9 cellular contexts compared by ENCODE assay signal in the genomic region with DNA sequence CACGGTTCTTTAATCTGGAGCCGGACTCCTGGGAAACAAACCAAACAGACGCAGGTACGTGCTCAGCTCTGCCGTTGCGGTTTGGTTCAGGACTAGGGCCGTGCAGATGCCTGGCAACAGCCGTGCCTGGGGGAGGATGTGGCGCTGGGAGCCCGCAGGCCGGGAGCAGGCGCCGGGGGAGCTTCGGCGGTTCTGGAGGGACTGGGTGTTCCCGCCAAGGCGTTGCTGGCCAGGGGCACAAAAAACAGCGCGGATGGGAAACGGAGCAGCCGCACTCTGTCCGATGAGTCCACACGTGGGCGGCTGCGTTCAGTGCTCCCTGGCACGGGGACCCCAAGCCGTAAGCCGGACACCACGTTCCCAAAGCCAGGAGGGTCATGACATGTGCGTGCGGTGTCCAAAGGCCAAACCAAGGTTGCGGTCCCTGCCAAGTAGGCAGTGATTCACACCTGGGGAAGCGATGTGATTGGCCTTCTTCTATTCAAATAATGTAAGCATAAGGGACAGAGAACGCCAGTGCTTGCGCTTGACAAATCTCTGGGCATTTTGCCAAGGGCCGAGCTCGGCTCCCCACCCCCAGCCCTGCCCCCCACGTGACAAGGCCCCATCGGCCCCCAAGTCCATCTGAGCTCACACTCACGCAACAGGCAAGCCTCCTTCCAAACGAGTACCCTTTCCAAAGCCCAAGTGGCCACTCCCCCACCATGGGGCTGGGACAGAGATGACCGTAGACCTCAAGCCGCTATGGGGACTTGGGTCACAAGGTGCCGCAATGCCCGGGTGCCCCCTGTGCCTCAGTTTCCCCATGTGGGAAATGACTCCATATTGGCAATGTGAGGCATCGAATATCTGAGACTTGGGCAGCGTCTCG. TPM values are rescaled to one million over a fixed set of nuclear protein-coding genes. Genes with fewer than 3 reads are reported as not detected.
DNase-seq lines count a peak whose midpoint lies in the region; ATAC-seq and TF ChIP-seq lines count a peak whose summit lies in the region.
"Had no signal": no experiment of that assay in that cellular context is flagged by ENCODE, and none has a peak within 500 bp of the region (broad histone marks: within the 10 kb centered on the region; RNA-seq: fewer than 3 reads in every experiment).

No MANE protein-coding gene starts in this region.

- no peaks in the 10 kb centered on the region for H3F3A ChIP-seq in GM23338 (replicated peaks; ENCODE audit: low read depth)

- H2AFZ ChIP-seq in GM23338: no peak overlapping the region
- no peak overlapping the region for H2AFZ ChIP-seq in fibroblast of lung (ENCODE audit: low read length)

- H3K27ac ChIP-seq in GM23338 (ENCODE audit: low read depth) (no peak overlapping the region), fibroblast of lung (ENCODE audit: insufficient read depth, low read length) (peak overlapping the region; percentile 67)

- no peaks in the 10 kb centered on the region for H3K36me3 ChIP-seq in GM23338 (ENCODE audit: insufficient read depth)
- no peaks in the 10 kb centered on the region for H3K36me3 ChIP-seq in fibroblast of lung (ENCODE audit: control insufficient read depth, insufficient read depth, low read length)

- H3K27me3 Mint-ChIP-seq in GM23338 (ENCODE audit: insufficient read depth, low read depth, poor library complexity): peaks cover 6% of the 10 kb centered on the region

- H3K9me3 ChIP-seq in fibroblast of lung (ENCODE audit: control insufficient read depth, insufficient read depth, low read depth, low read length): no peaks in the 10 kb centered on the region

- DNase-seq in GM23338 (ENCODE audit: low spot score) (no peak), NCI-H2196 treated with DMSO at 0.1 percent for 48 hours (lab: John Stamatoyannopoulos, UW; ENCODE audit: unreplicated experiment) (peak; percentile 38), fibroblast of lung (ENCODE audit: low read depth in 2 of 2) (peak; percentile 73 to 86), retinal pigment epithelial cell (ENCODE audit: low read depth) (peak; percentile 13), 8988T (no peak)
- DNase-seq: T-helper 9 cell had no signal

- H3K4me1 ChIP-seq in GM23338 (ENCODE audit: insufficient read depth) (no peaks in the 10 kb centered on the region; the same call in 1 of the 2 replicates), fibroblast of lung (ENCODE audit: control insufficient read depth, extremely low read depth, insufficient read depth, low read length) (peaks cover 41% of the 10 kb centered on the region)

- H3K27ac Mint-ChIP-seq in GM23338: no peak overlapping the region

- H4K20me1 ChIP-seq in GM23338 (replicated peaks; ENCODE audit: insufficient read depth) (no peaks in the 10 kb centered on the region), fibroblast of lung (ENCODE audit: control insufficient read depth, extremely low read depth, insufficient read depth, low read length) (no peaks in the 10 kb centered on the region)

- H3K4me3 Mint-ChIP-seq in GM23338: no peak overlapping the region

- no peaks in the 10 kb centered on the region for H3K36me3 Mint-ChIP-seq in GM23338 (ENCODE audit: low read depth)

- TF ChIP-seq CTCF in GM23338 (conservative IDR thresholded peaks at IDR 0.05; ENCODE audit: low read depth in 2 of 2): no peak
- no peak for TF ChIP-seq CTCF in fibroblast of lung (conservative IDR thresholded peaks at IDR 0.05 in 1 of 2, IDR thresholded peaks at IDR 0.05 in 1 of 2; ENCODE audit: low read depth in 1 of 2, low read length in 2 of 2)
- no peak for TF ChIP-seq CTCF in retinal pigment epithelial cell (conservative IDR thresholded peaks at IDR 0.05; ENCODE audit: low read depth, low read length)

- H3K9me3 Mint-ChIP-seq in GM23338: no peaks in the 10 kb centered on the region

- 0 out of 3 replicates have a peak, but pooled peaks cover 3% of the 10 kb centered on the region for H3K4me1 Mint-ChIP-seq in GM23338

- H3K79me2 ChIP-seq in GM23338 (replicated peaks; ENCODE audit: insufficient read depth) (no peaks in the 10 kb centered on the region), fibroblast of lung (ENCODE audit: control insufficient read depth, insufficient read depth, low read length) (no peaks in the 10 kb centered on the region)

- H3K4me2 ChIP-seq in GM23338 (no peak overlapping the region), fibroblast of lung (ENCODE audit: extremely low read depth, insufficient read depth, low read length) (peak overlapping the region; percentile 58)

- H3K9me2 ChIP-seq in GM23338 (ENCODE audit: insufficient read depth): no peaks in the 10 kb centered on the region

- ATAC-seq in GM23338 (peak; percentile 14; the same call in 1 of the 3 replicates), HG02678 (IDR thresholded peaks at IDR 0.05; ENCODE audit: unreplicated experiment) (no peak), GM18858 (IDR thresholded peaks at IDR 0.05; ENCODE audit: unreplicated experiment) (no peak), GM18867 (IDR thresholded peaks at IDR 0.05; ENCODE audit: unreplicated experiment) (no peak)

- peak overlapping the region; percentile 44 for H3K9ac ChIP-seq in fibroblast of lung (ENCODE audit: insufficient read depth, low read length)

- H3K27me3 ChIP-seq in GM23338 (ENCODE audit: insufficient read depth) (no peaks in the 10 kb centered on the region), fibroblast of lung (ENCODE audit: control insufficient read depth, insufficient read depth, low read length) (peaks cover 10% of the 10 kb centered on the region)

- H3K4me3 ChIP-seq in GM23338 (no peak overlapping the region), fibroblast of lung (replicated peaks in 1 of 4; ENCODE audit: control extremely low read depth in 1 of 4, insufficient read depth in 1 of 4, low read depth in 3 of 4, low read length in 4 of 4) (no peak overlapping the region), retinal pigment epithelial cell (ENCODE audit: low read length) (no peak overlapping the region)

TF ChIP-seq in GM23338, 12 proteins besides CTCF, POLR2A, EP300 and RAD21 (continues in another document):
- TF ChIP-seq EZH2 (IDR thresholded peaks at IDR 0.05; ENCODE audit: low read depth, unreplicated experiment) (no peak), NANOG (IDR thresholded peaks at IDR 0.05; ENCODE audit: borderline replicate concordance) (no peak), STAT1 (IDR thresholded peaks at IDR 0.05; ENCODE audit: unreplicated experiment) (no peak)
- TF ChIP-seq, protein P1, sequence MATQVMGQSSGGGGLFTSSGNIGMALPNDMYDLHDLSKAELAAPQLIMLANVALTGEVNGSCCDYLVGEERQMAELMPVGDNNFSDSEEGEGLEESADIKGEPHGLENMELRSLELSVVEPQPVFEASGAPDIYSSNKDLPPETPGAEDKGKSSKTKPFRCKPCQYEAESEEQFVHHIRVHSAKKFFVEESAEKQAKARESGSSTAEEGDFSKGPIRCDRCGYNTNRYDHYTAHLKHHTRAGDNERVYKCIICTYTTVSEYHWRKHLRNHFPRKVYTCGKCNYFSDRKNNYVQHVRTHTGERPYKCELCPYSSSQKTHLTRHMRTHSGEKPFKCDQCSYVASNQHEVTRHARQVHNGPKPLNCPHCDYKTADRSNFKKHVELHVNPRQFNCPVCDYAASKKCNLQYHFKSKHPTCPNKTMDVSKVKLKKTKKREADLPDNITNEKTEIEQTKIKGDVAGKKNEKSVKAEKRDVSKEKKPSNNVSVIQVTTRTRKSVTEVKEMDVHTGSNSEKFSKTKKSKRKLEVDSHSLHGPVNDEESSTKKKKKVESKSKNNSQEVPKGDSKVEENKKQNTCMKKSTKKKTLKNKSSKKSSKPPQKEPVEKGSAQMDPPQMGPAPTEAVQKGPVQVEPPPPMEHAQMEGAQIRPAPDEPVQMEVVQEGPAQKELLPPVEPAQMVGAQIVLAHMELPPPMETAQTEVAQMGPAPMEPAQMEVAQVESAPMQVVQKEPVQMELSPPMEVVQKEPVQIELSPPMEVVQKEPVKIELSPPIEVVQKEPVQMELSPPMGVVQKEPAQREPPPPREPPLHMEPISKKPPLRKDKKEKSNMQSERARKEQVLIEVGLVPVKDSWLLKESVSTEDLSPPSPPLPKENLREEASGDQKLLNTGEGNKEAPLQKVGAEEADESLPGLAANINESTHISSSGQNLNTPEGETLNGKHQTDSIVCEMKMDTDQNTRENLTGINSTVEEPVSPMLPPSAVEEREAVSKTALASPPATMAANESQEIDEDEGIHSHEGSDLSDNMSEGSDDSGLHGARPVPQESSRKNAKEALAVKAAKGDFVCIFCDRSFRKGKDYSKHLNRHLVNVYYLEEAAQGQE (IDR thresholded peaks at IDR 0.05; ENCODE audit: unreplicated experiment): no peak

RNA-seq across cellular contexts. Expression of gene NKD2, which starts 49.7 kb away (rescaled TPM):
- 7.3 and 9.0 TPM in 2 replicates for total RNA-seq in GM23338 (2014; rRNA removed; shearing (Covaris generic))
- polyA plus RNA-seq in GM23338 (2016; fragmentation: Nextera tagmentation; extraction: Ambion mirVana) (10.0 and 11.9 TPM in 2 replicates), fibroblast of lung (0.29 TPM in 1 of 2 replicates, not detected in the other)
- under 0.01 and 0.26 TPM in 2 replicates for total RNA-seq in fibroblast of lung
- 1.4 TPM in 1 of 2 replicates, not detected in the other for polyA plus RNA-seq in fibroblast of lung (2012)
- 0.19 TPM in 1 of 2 replicates, not detected in the other for polyA minus RNA-seq in fibroblast of lung (ENCODE audit: low replicate concordance)

Comparison
In these comparisons a context has a peak if more than half of its experiments do, and no peak if none do; other contexts are left out.
1. DNase-seq: peak in NCI-H2196 treated with DMSO at 0.1 percent for 48 hours (single experiment), fibroblast of lung (2 of 2) and retinal pigment epithelial cell (single experiment); none in GM23338 (single experiment) and 8988T (single experiment).